ENCODE assay signal across 8 cellular contexts in genomic region chr7:21261627-21262564, GRCh38.
DNase-seq lines count a peak whose midpoint lies in the region; ATAC-seq and TF ChIP-seq lines count a peak whose summit lies in the region.

No MANE protein-coding gene starts in this region.

- no peak overlapping the region for H3K27ac ChIP-seq in C4-2B

- DNase-seq in NOMO-1 treated with DMSO at 0.1 percent for 48 hours (lab: John Stamatoyannopoulos, UW; ENCODE audit: unreplicated experiment) (peak; percentile 43), activated T-cell treated with anti-CD3 and anti-CD28 coated beads for 1 hour (ENCODE audit: low read depth) (peak; percentile 35), foreskin melanocyte (peak; percentile 24)
- peak; percentile 62 for DNase-seq in stimulated activated CD4-positive, alpha-beta T cell treated with anti-CD3 and anti-CD28 coated beads, Interleukin-15, amount 100 ng/mL, for 24 hours

- ATAC-seq in GM18870 (IDR thresholded peaks at IDR 0.05; ENCODE audit: unreplicated experiment) (peak; percentile 79), HG03378 (IDR thresholded peaks at IDR 0.05; ENCODE audit: unreplicated experiment) (peak; percentile 92), HG03457 (IDR thresholded peaks at IDR 0.05; ENCODE audit: unreplicated experiment) (no peak)

- TF ChIP-seq CTCF in C4-2B (conservative IDR thresholded peaks at IDR 0.05) = peak; percentile 78
